Comparison of ENCODE assay signal across 8 cellular contexts in the genomic region with DNA sequence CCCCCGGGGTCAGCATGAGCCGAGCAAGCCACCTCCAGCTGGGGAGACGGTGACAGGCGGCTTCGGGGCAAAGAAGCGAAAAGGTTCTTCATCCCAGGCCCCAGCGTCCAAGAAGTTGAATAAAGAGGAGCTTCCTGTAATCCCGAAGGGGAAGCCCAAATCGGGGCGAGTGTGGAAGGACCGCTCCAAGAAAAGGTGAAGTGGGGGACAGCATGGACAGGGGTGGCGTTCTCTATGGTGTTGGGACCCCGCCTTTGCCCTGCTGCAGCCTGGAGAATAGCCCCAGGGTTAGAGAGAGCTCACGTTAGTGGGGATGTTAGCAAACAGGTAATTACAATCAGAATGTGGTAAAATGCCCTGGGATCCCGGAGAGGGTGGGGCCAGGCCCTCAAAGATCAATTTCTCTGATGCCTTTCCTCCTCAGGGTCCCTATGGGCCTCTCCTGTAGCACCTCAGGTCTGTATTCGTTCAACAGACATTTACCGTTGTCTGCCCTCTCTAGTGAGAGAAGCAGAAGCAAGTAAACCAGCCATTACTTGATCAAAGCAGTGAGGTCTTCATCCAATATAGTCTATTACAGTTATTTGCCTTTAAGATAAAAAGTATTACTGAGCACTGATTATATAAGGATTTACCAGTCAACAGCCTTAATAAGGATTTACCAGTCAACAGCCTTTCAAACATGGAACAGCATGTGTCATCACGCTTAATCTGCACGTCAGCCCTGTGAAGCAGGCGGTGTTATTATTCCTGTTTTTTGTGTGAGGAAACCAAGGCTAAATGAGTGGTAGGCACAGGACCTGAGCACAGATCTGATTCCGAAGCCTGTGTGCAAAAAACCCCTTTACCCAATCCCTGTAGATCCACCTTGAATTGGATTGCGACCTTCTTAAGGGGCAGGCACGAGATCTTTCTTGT. TPM values are rescaled to one million over a fixed set of nuclear protein-coding genes. Genes with fewer than 3 reads are reported as not detected.
DNase-seq lines count a peak whose midpoint lies in the region; ATAC-seq, FAIRE-seq and TF ChIP-seq lines count a peak whose summit lies in the region.

No MANE protein-coding gene starts in this region.

- peak overlapping the region; percentile 12 for H3K27ac Mint-ChIP-seq in astrocyte (ENCODE audit: unreplicated experiment)

- no peaks in the 10 kb centered on the region for H3K27me3 ChIP-seq in left ventricle myocardium inferior (ENCODE audit: low read depth)
- H3K27me3 ChIP-seq in astrocyte (ENCODE audit: insufficient read depth, low read length): peaks cover 6% of the 10 kb centered on the region
- no peaks in the 10 kb centered on the region for H3K27me3 ChIP-seq in lower lobe of right lung (ENCODE audit: low read depth)
- no peaks in the 10 kb centered on the region for H3K27me3 ChIP-seq in upper lobe of right lung

- peak overlapping the region; percentile 89 for H3K9ac ChIP-seq in astrocyte (ENCODE audit: low read length)

- H3K4me3 ChIP-seq in left ventricle myocardium inferior (peak overlapping the region; percentile 88), astrocyte (ENCODE audit: insufficient read depth, low read depth, low read length) (peak overlapping the region; percentile 78), lower lobe of right lung (peak overlapping the region; percentile 98), upper lobe of right lung (peak overlapping the region; percentile 77)

- DNase-seq in left ventricle myocardium inferior (no peak), Right ventricle myocardium superior (no peak), astrocyte (ENCODE audit: low read depth) (no peak), lower lobe of right lung (no peak), upper lobe of right lung (no peak), left lobe of liver (ENCODE audit: low spot score) (no peak), GM19240 (ENCODE audit: insufficient read length, low spot score) (no peak)

- peak overlapping the region; percentile 88 for H3K27ac ChIP-seq in left ventricle myocardium inferior (replicated peaks)
- H3K27ac ChIP-seq in astrocyte (ENCODE audit: low read depth, low read length): peak overlapping the region; percentile 61
- H3K27ac ChIP-seq in lower lobe of right lung: peak overlapping the region; percentile 85
- peak overlapping the region; percentile 52 for H3K27ac ChIP-seq in upper lobe of right lung

- H3K4me1 ChIP-seq in left ventricle myocardium inferior (peaks cover 50% of the 10 kb centered on the region), astrocyte (ENCODE audit: insufficient read depth, low read length) (peaks cover 36% of the 10 kb centered on the region), lower lobe of right lung (peaks cover 36% of the 10 kb centered on the region), upper lobe of right lung (peaks cover 31% of the 10 kb centered on the region)

- TF ChIP-seq CTCF in left ventricle myocardium inferior (IDR thresholded peaks at IDR 0.05; ENCODE audit: borderline replicate concordance) (no peak), astrocyte (IDR thresholded peaks at IDR 0.05; ENCODE audit: insufficient read depth, low read depth, low read length) (no peak), lower lobe of right lung (IDR thresholded peaks at IDR 0.05) (no peak), upper lobe of right lung (IDR thresholded peaks at IDR 0.05) (no peak)

- H3K9me3 ChIP-seq in left ventricle myocardium inferior (replicated peaks): no peaks in the 10 kb centered on the region
- H3K9me3 ChIP-seq in astrocyte (ENCODE audit: insufficient read depth, low read depth, low read length): no peaks in the 10 kb centered on the region
- no peaks in the 10 kb centered on the region for H3K9me3 ChIP-seq in lower lobe of right lung
- H3K9me3 ChIP-seq in upper lobe of right lung: no peaks in the 10 kb centered on the region

- H3K36me3 Mint-ChIP-seq in astrocyte (ENCODE audit: low read depth, unreplicated experiment): peaks cover 2% of the 10 kb centered on the region

- H3K4me2 ChIP-seq in astrocyte (ENCODE audit: low read length): peak overlapping the region; percentile 97

- peak overlapping the region; percentile 93 for H3K4me3 Mint-ChIP-seq in astrocyte (ENCODE audit: unreplicated experiment)

- FAIRE-seq in astrocyte (lab: Jason Lieb, UNC): no peak

- peaks cover 36% of the 10 kb centered on the region for H4K20me1 ChIP-seq in astrocyte (ENCODE audit: insufficient read depth, low read length)

- H3K36me3 ChIP-seq in left ventricle myocardium inferior (peaks cover 4% of the 10 kb centered on the region), astrocyte (ENCODE audit: insufficient read depth, low read length) (no peaks in the 10 kb centered on the region), lower lobe of right lung (peaks cover 7% of the 10 kb centered on the region), upper lobe of right lung (peaks cover 4% of the 10 kb centered on the region)

- peaks cover 2% of the 10 kb centered on the region for H3K27me3 Mint-ChIP-seq in astrocyte (ENCODE audit: low read depth, unreplicated experiment)

- H2AFZ ChIP-seq in astrocyte (ENCODE audit: low read depth, low read length): peak overlapping the region; percentile 92

- intact Hi-C loops in left ventricle myocardium inferior (cut with micrococcal nuclease): no loop called here
- intact Hi-C loops in Right ventricle myocardium superior (cut with DNase I): loop anchor here (5.0 kb wide), 1 partner anchor 34 kb away; no protein-coding TSS in a partner anchor
- intact Hi-C loops in lower lobe of right lung (cut with DNase I): no loop called here
- intact Hi-C loops in upper lobe of right lung (cut with DNase I): no loop called here

- no peaks in the 10 kb centered on the region for H3K9me3 Mint-ChIP-seq in astrocyte (ENCODE audit: unreplicated experiment)

- H3K79me2 ChIP-seq in astrocyte (ENCODE audit: insufficient read depth, low read length): peaks cover 47% of the 10 kb centered on the region

- ATAC-seq in Right ventricle myocardium superior (ENCODE audit: poor library complexity) (no peak), lower lobe of right lung (peak in 1 of 2 donors; percentile 4), upper lobe of right lung (no peak), left lobe of liver (no peak), HG02840 (IDR thresholded peaks at IDR 0.05; ENCODE audit: low FRiP score, unreplicated experiment) (no peak)

- H3K4me1 Mint-ChIP-seq in astrocyte (ENCODE audit: low read depth, unreplicated experiment): peaks cover 37% of the 10 kb centered on the region

RNA-seq across cellular contexts. Expression of a gene that starts 1.0 kb away (rescaled TPM):
- total RNA-seq in left ventricle myocardium inferior: 9.3 TPM
- 8.4 TPM for total RNA-seq in Right ventricle myocardium superior
- 42.3 and 51.4 TPM in 2 replicates for total RNA-seq in astrocyte
- total RNA-seq in lower lobe of right lung: 12.6 TPM
- 16.6 TPM for total RNA-seq in upper lobe of right lung
- 4.7 TPM for total RNA-seq in left lobe of liver

RNA-seq across cellular contexts. Expression of a gene that starts 12.8 kb away (rescaled TPM):
- total RNA-seq in left ventricle myocardium inferior: 2.3 TPM
- total RNA-seq in Right ventricle myocardium superior: 3.0 TPM
- total RNA-seq in astrocyte: not detected in 2 replicates
- 0.86 TPM for total RNA-seq in lower lobe of right lung
- 1.8 TPM for total RNA-seq in upper lobe of right lung
- total RNA-seq in left lobe of liver: 0.18 TPM

RNA-seq across cellular contexts. Expression of a gene that starts 24.4 kb away (rescaled TPM):
- total RNA-seq in left ventricle myocardium inferior (not detected), Right ventricle myocardium superior (not detected), astrocyte (0.43 TPM in 1 of 2 replicates, not detected in the other), lower lobe of right lung (not detected), upper lobe of right lung (not detected), left lobe of liver (not detected)

RNA-seq across cellular contexts. Expression of a gene that starts 57.8 kb away (rescaled TPM):
- total RNA-seq in left ventricle myocardium inferior (not detected), Right ventricle myocardium superior (not detected), astrocyte (not detected in 2 replicates), lower lobe of right lung (not detected), upper lobe of right lung (not detected), left lobe of liver (not detected)
